ENCODE assay signal across 1 cellular context in genomic region chr17:72725432-72726068, GRCh38.
A peak's percentile ranks its signal among the peaks of the same experiment; 100 is the strongest.
TF ChIP-seq lines count a peak whose summit lies in the region.

No MANE protein-coding gene starts in this region.

TF ChIP-seq in K562, 482 proteins besides CTCF, POLR2A, EP300 and RAD21 (continued from another document):
- no peak for TF ChIP-seq RERE (CRISPR knock-in tag; IDR thresholded peaks at IDR 0.05; ENCODE audit: borderline replicate concordance)
- TF ChIP-seq SMC3 (conservative IDR thresholded peaks at IDR 0.05; ENCODE audit: insufficient read depth, low read depth, low read length) = peak; percentile 74
- no peak for TF ChIP-seq CHD4 (IDR thresholded peaks at IDR 0.05; ENCODE audit: insufficient read depth, insufficient replicate concordance, low read depth, low read length, poor library complexity, severe bottlenecking)
- TF ChIP-seq, protein P1, sequence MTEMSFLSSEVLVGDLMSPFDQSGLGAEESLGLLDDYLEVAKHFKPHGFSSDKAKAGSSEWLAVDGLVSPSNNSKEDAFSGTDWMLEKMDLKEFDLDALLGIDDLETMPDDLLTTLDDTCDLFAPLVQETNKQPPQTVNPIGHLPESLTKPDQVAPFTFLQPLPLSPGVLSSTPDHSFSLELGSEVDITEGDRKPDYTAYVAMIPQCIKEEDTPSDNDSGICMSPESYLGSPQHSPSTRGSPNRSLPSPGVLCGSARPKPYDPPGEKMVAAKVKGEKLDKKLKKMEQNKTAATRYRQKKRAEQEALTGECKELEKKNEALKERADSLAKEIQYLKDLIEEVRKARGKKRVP (CRISPR knock-in tag; IDR thresholded peaks at IDR 0.05) = no peak
- no peak for TF ChIP-seq XRCC4 (IDR thresholded peaks at IDR 0.05; ENCODE audit: extremely low read depth, insufficient read depth, insufficient read length)
- no peak for TF ChIP-seq FOXM1 (IDR thresholded peaks at IDR 0.05; ENCODE audit: low read depth)
- TF ChIP-seq FOXM1 (CRISPR knock-in tag; IDR thresholded peaks at IDR 0.05; ENCODE audit: low read depth) = no peak
- 0 out of 2 replicates have a peak, but pooled peaks have one; percentile 11 for TF ChIP-seq CTBP1 (IDR thresholded peaks at IDR 0.05; ENCODE audit: borderline replicate concordance)
- TF ChIP-seq SIN3B (IDR thresholded peaks at IDR 0.05; ENCODE audit: low read depth) = no peak
- no peak for TF ChIP-seq KDM4B (IDR thresholded peaks at IDR 0.05; ENCODE audit: borderline replicate concordance in 2 of 2, low read depth in 1 of 2)
- TF ChIP-seq BRD9 (IDR thresholded peaks at IDR 0.05; ENCODE audit: low read depth, partially characterized antibody) = no peak
- TF ChIP-seq HNRNPLL (IDR thresholded peaks at IDR 0.05; ENCODE audit: low read depth, low read length, poor library complexity, severe bottlenecking) = no peak
TF ChIP-seq in K562: peak in this region for 7.
